Comparison of ENCODE assay signal across 1 cellular context in the genomic region with DNA sequence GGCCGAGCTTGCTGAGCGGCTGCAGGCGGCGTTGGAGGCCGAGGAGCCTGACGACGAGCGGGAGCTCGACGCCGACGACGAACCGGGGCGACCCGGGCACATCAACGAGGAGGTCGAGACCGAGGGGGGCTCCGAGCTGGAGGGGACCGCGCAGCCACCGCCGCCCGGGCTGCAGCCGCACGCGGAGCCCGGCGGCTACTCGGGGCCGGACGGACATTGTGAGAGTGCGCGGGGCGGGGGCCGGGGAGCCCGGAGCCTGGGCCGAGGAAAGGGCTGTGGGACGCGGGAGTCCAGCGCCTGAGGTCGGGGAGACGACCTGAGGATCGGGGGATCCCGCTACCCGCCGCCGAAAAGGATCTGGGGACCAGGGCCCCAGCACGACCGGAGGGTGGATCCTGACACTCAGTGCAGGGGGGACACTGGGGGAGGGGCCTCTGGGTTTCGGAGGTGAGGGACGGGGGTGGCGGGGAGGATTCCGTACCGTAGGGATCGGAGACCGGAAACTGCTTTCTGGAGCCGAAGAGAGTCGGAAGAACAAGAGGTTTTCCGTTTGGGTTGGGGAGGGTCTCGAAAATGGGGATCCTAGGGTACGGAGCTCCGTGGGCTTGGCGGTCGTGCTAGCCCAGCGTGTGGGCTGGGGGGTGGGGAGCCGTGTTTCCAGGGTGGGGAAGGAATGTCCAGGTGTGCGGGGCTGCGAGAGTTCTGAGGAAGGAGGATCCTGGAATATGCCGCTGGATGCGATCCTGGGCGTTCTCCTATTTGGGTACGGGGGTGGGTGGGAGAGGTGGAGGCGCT.
A peak's percentile ranks its signal among the peaks of the same experiment; 100 is the strongest.
TF ChIP-seq lines count a peak whose summit lies in the region.

No MANE protein-coding gene starts in this region.

TF ChIP-seq in HepG2, 621 proteins besides CTCF, POLR2A, EP300 and RAD21 (continued from another document):
- no peak for TF ChIP-seq GFI1 (CRISPR knock-in tag; IDR thresholded peaks at IDR 0.05; ENCODE audit: borderline replicate concordance)
- no peak for TF ChIP-seq HIVEP1 (CRISPR knock-in tag; IDR thresholded peaks at IDR 0.05)
- TF ChIP-seq NKX3-1 (CRISPR knock-in tag; IDR thresholded peaks at IDR 0.05), result no peak; the same call in 1 of the 2 replicates
- TF ChIP-seq, protein P1, sequence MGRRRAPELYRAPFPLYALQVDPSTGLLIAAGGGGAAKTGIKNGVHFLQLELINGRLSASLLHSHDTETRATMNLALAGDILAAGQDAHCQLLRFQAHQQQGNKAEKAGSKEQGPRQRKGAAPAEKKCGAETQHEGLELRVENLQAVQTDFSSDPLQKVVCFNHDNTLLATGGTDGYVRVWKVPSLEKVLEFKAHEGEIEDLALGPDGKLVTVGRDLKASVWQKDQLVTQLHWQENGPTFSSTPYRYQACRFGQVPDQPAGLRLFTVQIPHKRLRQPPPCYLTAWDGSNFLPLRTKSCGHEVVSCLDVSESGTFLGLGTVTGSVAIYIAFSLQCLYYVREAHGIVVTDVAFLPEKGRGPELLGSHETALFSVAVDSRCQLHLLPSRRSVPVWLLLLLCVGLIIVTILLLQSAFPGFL (CRISPR knock-in tag; IDR thresholded peaks at IDR 0.05), result no peak
- TF ChIP-seq ZNF124 (CRISPR knock-in tag; IDR thresholded peaks at IDR 0.05), result no peak
- no peak for TF ChIP-seq ZSCAN29 (CRISPR knock-in tag; conservative IDR thresholded peaks at IDR 0.05)
- TF ChIP-seq, protein P2, sequence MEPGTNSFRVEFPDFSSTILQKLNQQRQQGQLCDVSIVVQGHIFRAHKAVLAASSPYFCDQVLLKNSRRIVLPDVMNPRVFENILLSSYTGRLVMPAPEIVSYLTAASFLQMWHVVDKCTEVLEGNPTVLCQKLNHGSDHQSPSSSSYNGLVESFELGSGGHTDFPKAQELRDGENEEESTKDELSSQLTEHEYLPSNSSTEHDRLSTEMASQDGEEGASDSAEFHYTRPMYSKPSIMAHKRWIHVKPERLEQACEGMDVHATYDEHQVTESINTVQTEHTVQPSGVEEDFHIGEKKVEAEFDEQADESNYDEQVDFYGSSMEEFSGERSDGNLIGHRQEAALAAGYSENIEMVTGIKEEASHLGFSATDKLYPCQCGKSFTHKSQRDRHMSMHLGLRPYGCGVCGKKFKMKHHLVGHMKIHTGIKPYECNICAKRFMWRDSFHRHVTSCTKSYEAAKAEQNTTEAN (CRISPR knock-in tag; conservative IDR thresholded peaks at IDR 0.05), result 0 out of 2 replicates have a peak, but pooled peaks have one; percentile 30
- no peak for TF ChIP-seq NFIC (IDR thresholded peaks at IDR 0.05; ENCODE audit: low read length)
- no peak for TF ChIP-seq ZNF282 (IDR thresholded peaks at IDR 0.05; ENCODE audit: partially characterized antibody)
- no peak for TF ChIP-seq ZNF839 (CRISPR knock-in tag; IDR thresholded peaks at IDR 0.05; ENCODE audit: borderline replicate concordance)
- TF ChIP-seq CC2D1A (CRISPR knock-in tag; IDR thresholded peaks at IDR 0.05), result no peak
- TF ChIP-seq ADNP (CRISPR knock-in tag; IDR thresholded peaks at IDR 0.05), result no peak
- no peak for TF ChIP-seq ZNF138 (CRISPR knock-in tag; IDR thresholded peaks at IDR 0.05; ENCODE audit: low read depth)
- TF ChIP-seq SMARCC2 (IDR thresholded peaks at IDR 0.05), result no peak
